Comparison of ENCODE assay signal across 8 cellular contexts in the genomic region with DNA sequence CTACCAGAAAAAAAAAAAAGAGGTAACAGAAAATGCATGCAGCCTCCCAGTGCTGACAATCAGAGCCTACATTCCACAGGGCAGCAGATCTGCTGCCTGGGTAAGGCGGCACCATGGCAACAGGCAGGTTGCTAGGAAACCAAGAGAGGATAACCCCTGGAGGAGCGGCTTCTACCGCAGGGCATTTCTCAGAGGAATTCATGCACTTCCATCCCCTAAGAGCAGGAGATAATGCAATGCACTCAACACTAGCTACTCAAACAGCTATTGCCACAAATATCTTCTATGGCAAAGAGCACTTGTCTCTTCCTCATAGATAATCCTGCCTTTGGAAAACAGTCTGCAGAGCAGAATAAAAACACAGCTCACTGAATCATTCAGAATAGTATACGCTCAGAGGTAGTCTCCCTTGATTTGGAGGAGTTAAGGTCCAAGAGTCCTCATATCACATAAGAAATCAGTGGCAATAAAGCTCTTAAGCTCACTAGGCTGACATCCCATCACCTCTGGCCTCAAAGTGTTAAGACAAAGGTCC. TPM values are rescaled to one million over a fixed set of nuclear protein-coding genes. Genes with fewer than 3 reads are reported as not detected.
DNase-seq lines count a peak whose midpoint lies in the region; ATAC-seq and TF ChIP-seq lines count a peak whose summit lies in the region.

No MANE protein-coding gene starts in this region.

- H3K27ac ChIP-seq in GM23248 (peak overlapping the region; percentile 83), thyroid gland (no peak overlapping the region)

- ATAC-seq in HG03045 (IDR thresholded peaks at IDR 0.05; ENCODE audit: unreplicated experiment) (no peak), HG03280 (IDR thresholded peaks at IDR 0.05; ENCODE audit: unreplicated experiment) (no peak)

- no peak for TF ChIP-seq CTCF in thyroid gland (IDR thresholded peaks at IDR 0.05)

- H3K4me2 ChIP-seq in GM23248 (ENCODE audit: unreplicated experiment), result peak overlapping the region; percentile 15

- TF ChIP-seq POLR2A in thyroid gland (IDR thresholded peaks at IDR 0.05), result no peak

- peaks cover 58% of the 10 kb centered on the region for H3F3A ChIP-seq in GM23248 (ENCODE audit: insufficient read depth)

- no peak overlapping the region for H2AFZ ChIP-seq in GM23248

- peaks cover 93% of the 10 kb centered on the region for H3K79me2 ChIP-seq in GM23248 (ENCODE audit: insufficient read depth)

- H3K36me3 ChIP-seq in GM23248 (ENCODE audit: low read depth) (no peaks in the 10 kb centered on the region), thyroid gland (no peaks in the 10 kb centered on the region)

- peak overlapping the region; percentile 29; the same call in 1 of the 2 replicates for H3K4me3 ChIP-seq in GM23248
- H3K4me3 ChIP-seq in thyroid gland (replicated peaks in 1 of 3), result no peak overlapping the region

- 27 to 32% methylated on average over 4 of the region's 4 CpGs for WGBS in GM23248 (ENCODE audit: low coverage in 1 of 2, low lambda C conversion rate in 2 of 2, missing lambda C conversion rate in 2 of 2), 2 experiments
- WGBS in thyroid gland, 2 donors, result 19 to 24% methylated on average over 4 of the region's 4 CpGs

- in situ Hi-C loops in GM23248 (cut with MboI), result no loop called here

- peaks cover 24% of the 10 kb centered on the region for H4K20me1 ChIP-seq in GM23248 (ENCODE audit: insufficient read depth)

- DNase-seq in GM23248, result peak; percentile 91
- DNase-seq in NCI-H446 (lab: John Stamatoyannopoulos, UW), result peak; percentile 43 to 73
- peak; percentile 94 for DNase-seq in cerebellar cortex (ENCODE audit: low spot score)
- DNase-seq in kidney tubule cell (ENCODE audit: low spot score), result peak; percentile 98
- DNase-seq in thyroid gland, result peak; percentile 93 to 95
- no peak for DNase-seq in stimulated activated CD4-positive, alpha-beta T cell treated with anti-CD3 and anti-CD28 coated beads, Interleukin-2, amount 100 ng/mL, for 48 hours

- intact Hi-C loops in thyroid gland (cut with DNase I), result no loop called here

- H3K9me3 ChIP-seq in GM23248 (ENCODE audit: low read depth) (no peaks in the 10 kb centered on the region), thyroid gland (no peaks in the 10 kb centered on the region)

- peak overlapping the region; percentile 34 for H3K9ac ChIP-seq in GM23248

- H3K27me3 ChIP-seq in GM23248 (replicated peaks; ENCODE audit: insufficient read depth) (no peaks in the 10 kb centered on the region), thyroid gland (no peaks in the 10 kb centered on the region)

- peaks cover 55% of the 10 kb centered on the region for H3K4me1 ChIP-seq in GM23248 (ENCODE audit: insufficient read depth)
- peaks cover 32 to 56% of the 10 kb centered on the region in 2 donors for H3K4me1 ChIP-seq in thyroid gland

- H3K9me2 ChIP-seq in GM23248 (ENCODE audit: insufficient read depth), result no peaks in the 10 kb centered on the region

RNA-seq across cellular contexts. Expression of gene PSAP, which starts 10.8 kb away (rescaled TPM):
- 665 and 715 TPM in 2 replicates for total RNA-seq in GM23248 (2014; rRNA removed; shearing (Covaris generic))
- 1,142 and 1,168 TPM in 2 replicates for polyA plus RNA-seq in GM23248 (2016; fragmentation: Nextera tagmentation; extraction: Ambion mirVana)
- total RNA-seq in thyroid gland, result 1,000 to 10,000 TPM in 3 of 4 donors, 100 to 1,000 TPM in 1; 978 to 1,211 (median 1,123) TPM

Comparison
In these comparisons a context has a peak if more than half of its experiments do, and no peak if none do; other contexts are left out.
1. DNase-seq: peak in GM23248 (single experiment), NCI-H446 (2 of 2), cerebellar cortex (single experiment), kidney tubule cell (single experiment) and thyroid gland (2 of 2); none in stimulated activated CD4-positive, alpha-beta T cell treated with anti-CD3 and anti-CD28 coated beads, Interleukin-2, amount 100 ng/mL, for 48 hours (0 of 2).